Comparison of ENCODE assay signal across 25 cellular contexts in genomic region chr16:11007714-11008240, GRCh38.
DNase-seq lines count a peak whose midpoint lies in the region; ATAC-seq and TF ChIP-seq lines count a peak whose summit lies in the region.
"Had no signal": no experiment of that assay in that cellular context is flagged by ENCODE, and none has a peak within 500 bp of the region (broad histone marks: within the 10 kb centered on the region; RNA-seq: fewer than 3 reads in every experiment).

No MANE protein-coding gene starts in this region.

- H3K36me3 Mint-ChIP-seq in natural killer cell, result peaks cover 6% of the 10 kb centered on the region

- intact Hi-C loops in natural killer cell (cut with micrococcal nuclease), result no loop called here

- peak overlapping the region; percentile 72 for H3K27ac ChIP-seq in WERI-Rb-1
- H3K27ac ChIP-seq: left ventricle myocardium inferior, pancreas had no signal

- no peaks in the 10 kb centered on the region for H3K4me1 Mint-ChIP-seq in natural killer cell
- H3K4me1 Mint-ChIP-seq: B cell had no signal

- TF ChIP-seq CTCF in WERI-Rb-1 (IDR thresholded peaks at IDR 0.05; ENCODE audit: low read depth, low read length), result no peak
- TF ChIP-seq CTCF in natural killer cell (IDR thresholded peaks at IDR 0.05), result no peak

- in situ Hi-C loops in KBM-7 (cut with MboI; ENCODE audit: low pct_unique_long_range_greater_than_20kb, low sequenced_read_pairs), result no loop called here

- peaks cover 14% of the 10 kb centered on the region for H3K36me3 ChIP-seq in WERI-Rb-1
- H3K36me3 ChIP-seq: pancreas had no signal

- DNase-seq in DMS79 (lab: John Stamatoyannopoulos, UW), result peak; percentile 41
- DNase-seq in KBM-7, result peak; percentile 19
- peak; percentile 54 for DNase-seq in WERI-Rb-1
- DNase-seq in iPS-NIHi7 (ENCODE audit: extremely low spot score), result peak; percentile 49
- no peak for DNase-seq in activated effector memory CD4-positive, alpha-beta T cell treated with Interleukin-2 at 50 U/mL for 16 hours
- DNase-seq in natural killer cell, result no peak
- no peak for DNase-seq in COLO829 (ENCODE audit: low spot score)
- no peak for DNase-seq in activated effector memory CD4-positive, alpha-beta T cell treated with anti-CD3 and anti-CD28 coated beads, Interleukin-2, amount 50 U/mL, for 16 hours
- DNase-seq: activated CD4-positive, alpha-beta memory T cell treated with anti-CD3 and anti-CD28 coated beads, Interleukin-2, amount 10 ng/mL, durations not matched to agents 7 days and 5 days; activated CD4-positive, alpha-beta T cell treated with anti-CD3 and anti-CD28 coated beads for 1 hour; activated CD8-positive, alpha-beta memory T cell treated with anti-CD3 and anti-CD28 coated beads, Interleukin-2, amount 50 U/mL, for 48 hours; CD8-positive, alpha-beta memory T cell; islet precursor cell; left ventricle myocardium inferior; naive thymus-derived CD8-positive, alpha-beta T cell; NCI-H1105 treated with DMSO at 0.1 percent for 48 hours; NCI-H2171; NCI-H526 treated with DMSO at 0.1 percent for 48 hours; pancreas; RPMI8226; small intestine; stimulated activated CD4-positive, alpha-beta T cell treated with anti-CD3 and anti-CD28 coated beads, Interleukin-1b, Interleukin-23, amount 100 ng/mL, for 48 hours had no signal

- no peak overlapping the region for H3K27ac Mint-ChIP-seq in natural killer cell
- H3K27ac Mint-ChIP-seq: activated CD4-positive, alpha-beta memory T cell treated with anti-CD3 and anti-CD28 coated beads, Interleukin-2, amount 10 ng/mL, durations not matched to agents 7 days and 5 days; B cell; mesothelial cell of epicardium; naive thymus-derived CD8-positive, alpha-beta T cell had no signal

- no peaks in the 10 kb centered on the region for H3K9me3 ChIP-seq in WERI-Rb-1 (ENCODE audit: severe bottlenecking)
- H3K9me3 ChIP-seq: HAP-1, pancreas had no signal

- H3K9me3 Mint-ChIP-seq in natural killer cell, result no peaks in the 10 kb centered on the region
- H3K9me3 Mint-ChIP-seq: activated CD4-positive, alpha-beta memory T cell treated with anti-CD3 and anti-CD28 coated beads, Interleukin-2, amount 10 ng/mL, durations not matched to agents 7 days and 5 days; CD8-positive, alpha-beta memory T cell; mesothelial cell of epicardium; naive thymus-derived CD8-positive, alpha-beta T cell had no signal

- no peaks in the 10 kb centered on the region for H3K27me3 Mint-ChIP-seq in natural killer cell (ENCODE audit: low read depth in 2 of 2)
- H3K27me3 Mint-ChIP-seq: activated CD4-positive, alpha-beta memory T cell treated with anti-CD3 and anti-CD28 coated beads, Interleukin-2, amount 10 ng/mL, durations not matched to agents 7 days and 5 days; B cell; CD8-positive, alpha-beta memory T cell; naive thymus-derived CD8-positive, alpha-beta T cell had no signal

- no peak overlapping the region for H3K4me3 ChIP-seq in WERI-Rb-1 (ENCODE audit: low read depth, low read length)
- H3K4me3 ChIP-seq: HAP-1, left ventricle myocardium inferior, pancreas had no signal

- no peak overlapping the region for H3K4me3 Mint-ChIP-seq in natural killer cell
- H3K4me3 Mint-ChIP-seq: activated CD4-positive, alpha-beta memory T cell treated with anti-CD3 and anti-CD28 coated beads, Interleukin-2, amount 10 ng/mL, durations not matched to agents 7 days and 5 days; B cell; CD8-positive, alpha-beta memory T cell; mesothelial cell of epicardium; naive thymus-derived CD8-positive, alpha-beta T cell had no signal

- ATAC-seq in natural killer cell, result no peak
- ATAC-seq: naive thymus-derived CD8-positive, alpha-beta T cell; pancreas had no signal

- H3K27me3 ChIP-seq in WERI-Rb-1 (ENCODE audit: insufficient read depth, low read depth, severe bottlenecking), result no peaks in the 10 kb centered on the region
- H3K27me3 ChIP-seq: pancreas had no signal

Comparison
In these comparisons a context has a peak if more than half of its experiments do, and no peak if none do; other contexts are left out.
1. DNase-seq: peak in DMS79 (single experiment), KBM-7 (single experiment), WERI-Rb-1 (single experiment) and iPS-NIHi7 (single experiment); none in activated effector memory CD4-positive, alpha-beta T cell treated with Interleukin-2 at 50 U/mL for 16 hours (single experiment), natural killer cell (single experiment), COLO829 (single experiment) and activated effector memory CD4-positive, alpha-beta T cell treated with anti-CD3 and anti-CD28 coated beads, Interleukin-2, amount 50 U/mL, for 16 hours (single experiment).